In the genomic region with DNA sequence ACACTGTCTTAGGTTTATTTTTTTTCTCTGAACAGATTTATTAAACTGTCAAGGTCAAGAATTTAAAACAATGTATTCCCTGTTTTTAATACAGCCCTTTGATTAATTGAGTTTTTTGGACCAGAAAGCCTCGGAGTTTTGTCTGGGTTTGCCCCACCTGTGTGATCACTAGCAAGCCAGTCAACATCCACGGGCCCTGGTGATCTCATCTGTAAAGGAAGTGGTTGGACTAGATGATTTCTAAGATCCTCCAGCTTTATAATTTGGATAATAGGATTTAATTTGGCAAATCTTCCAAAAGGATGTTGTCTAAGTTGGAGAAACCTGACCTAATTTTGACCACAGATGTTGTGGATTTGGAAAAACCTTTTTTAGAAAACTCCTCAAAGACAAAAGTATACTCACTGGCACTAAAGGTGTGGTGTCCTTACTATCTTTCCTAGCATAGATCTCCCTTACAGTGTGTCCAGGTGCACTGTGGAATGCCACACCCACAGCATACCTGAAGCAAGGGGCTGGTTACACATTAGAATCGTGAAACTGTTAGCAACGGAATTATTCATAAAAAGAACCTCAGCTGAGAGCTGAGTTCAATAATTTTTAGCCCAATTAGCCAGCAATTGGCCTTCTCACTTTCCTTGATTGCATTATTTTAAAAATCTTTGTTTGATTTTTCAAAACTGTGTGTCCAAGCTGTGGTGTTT, we compare ENCODE assay signal across 1 cellular context.
TF ChIP-seq lines count a peak whose summit lies in the region.

No MANE protein-coding gene starts in this region.

TF ChIP-seq in GM23338, 12 proteins besides CTCF, POLR2A, EP300 and RAD21 (continued from another document):
- TF ChIP-seq, protein P1, sequence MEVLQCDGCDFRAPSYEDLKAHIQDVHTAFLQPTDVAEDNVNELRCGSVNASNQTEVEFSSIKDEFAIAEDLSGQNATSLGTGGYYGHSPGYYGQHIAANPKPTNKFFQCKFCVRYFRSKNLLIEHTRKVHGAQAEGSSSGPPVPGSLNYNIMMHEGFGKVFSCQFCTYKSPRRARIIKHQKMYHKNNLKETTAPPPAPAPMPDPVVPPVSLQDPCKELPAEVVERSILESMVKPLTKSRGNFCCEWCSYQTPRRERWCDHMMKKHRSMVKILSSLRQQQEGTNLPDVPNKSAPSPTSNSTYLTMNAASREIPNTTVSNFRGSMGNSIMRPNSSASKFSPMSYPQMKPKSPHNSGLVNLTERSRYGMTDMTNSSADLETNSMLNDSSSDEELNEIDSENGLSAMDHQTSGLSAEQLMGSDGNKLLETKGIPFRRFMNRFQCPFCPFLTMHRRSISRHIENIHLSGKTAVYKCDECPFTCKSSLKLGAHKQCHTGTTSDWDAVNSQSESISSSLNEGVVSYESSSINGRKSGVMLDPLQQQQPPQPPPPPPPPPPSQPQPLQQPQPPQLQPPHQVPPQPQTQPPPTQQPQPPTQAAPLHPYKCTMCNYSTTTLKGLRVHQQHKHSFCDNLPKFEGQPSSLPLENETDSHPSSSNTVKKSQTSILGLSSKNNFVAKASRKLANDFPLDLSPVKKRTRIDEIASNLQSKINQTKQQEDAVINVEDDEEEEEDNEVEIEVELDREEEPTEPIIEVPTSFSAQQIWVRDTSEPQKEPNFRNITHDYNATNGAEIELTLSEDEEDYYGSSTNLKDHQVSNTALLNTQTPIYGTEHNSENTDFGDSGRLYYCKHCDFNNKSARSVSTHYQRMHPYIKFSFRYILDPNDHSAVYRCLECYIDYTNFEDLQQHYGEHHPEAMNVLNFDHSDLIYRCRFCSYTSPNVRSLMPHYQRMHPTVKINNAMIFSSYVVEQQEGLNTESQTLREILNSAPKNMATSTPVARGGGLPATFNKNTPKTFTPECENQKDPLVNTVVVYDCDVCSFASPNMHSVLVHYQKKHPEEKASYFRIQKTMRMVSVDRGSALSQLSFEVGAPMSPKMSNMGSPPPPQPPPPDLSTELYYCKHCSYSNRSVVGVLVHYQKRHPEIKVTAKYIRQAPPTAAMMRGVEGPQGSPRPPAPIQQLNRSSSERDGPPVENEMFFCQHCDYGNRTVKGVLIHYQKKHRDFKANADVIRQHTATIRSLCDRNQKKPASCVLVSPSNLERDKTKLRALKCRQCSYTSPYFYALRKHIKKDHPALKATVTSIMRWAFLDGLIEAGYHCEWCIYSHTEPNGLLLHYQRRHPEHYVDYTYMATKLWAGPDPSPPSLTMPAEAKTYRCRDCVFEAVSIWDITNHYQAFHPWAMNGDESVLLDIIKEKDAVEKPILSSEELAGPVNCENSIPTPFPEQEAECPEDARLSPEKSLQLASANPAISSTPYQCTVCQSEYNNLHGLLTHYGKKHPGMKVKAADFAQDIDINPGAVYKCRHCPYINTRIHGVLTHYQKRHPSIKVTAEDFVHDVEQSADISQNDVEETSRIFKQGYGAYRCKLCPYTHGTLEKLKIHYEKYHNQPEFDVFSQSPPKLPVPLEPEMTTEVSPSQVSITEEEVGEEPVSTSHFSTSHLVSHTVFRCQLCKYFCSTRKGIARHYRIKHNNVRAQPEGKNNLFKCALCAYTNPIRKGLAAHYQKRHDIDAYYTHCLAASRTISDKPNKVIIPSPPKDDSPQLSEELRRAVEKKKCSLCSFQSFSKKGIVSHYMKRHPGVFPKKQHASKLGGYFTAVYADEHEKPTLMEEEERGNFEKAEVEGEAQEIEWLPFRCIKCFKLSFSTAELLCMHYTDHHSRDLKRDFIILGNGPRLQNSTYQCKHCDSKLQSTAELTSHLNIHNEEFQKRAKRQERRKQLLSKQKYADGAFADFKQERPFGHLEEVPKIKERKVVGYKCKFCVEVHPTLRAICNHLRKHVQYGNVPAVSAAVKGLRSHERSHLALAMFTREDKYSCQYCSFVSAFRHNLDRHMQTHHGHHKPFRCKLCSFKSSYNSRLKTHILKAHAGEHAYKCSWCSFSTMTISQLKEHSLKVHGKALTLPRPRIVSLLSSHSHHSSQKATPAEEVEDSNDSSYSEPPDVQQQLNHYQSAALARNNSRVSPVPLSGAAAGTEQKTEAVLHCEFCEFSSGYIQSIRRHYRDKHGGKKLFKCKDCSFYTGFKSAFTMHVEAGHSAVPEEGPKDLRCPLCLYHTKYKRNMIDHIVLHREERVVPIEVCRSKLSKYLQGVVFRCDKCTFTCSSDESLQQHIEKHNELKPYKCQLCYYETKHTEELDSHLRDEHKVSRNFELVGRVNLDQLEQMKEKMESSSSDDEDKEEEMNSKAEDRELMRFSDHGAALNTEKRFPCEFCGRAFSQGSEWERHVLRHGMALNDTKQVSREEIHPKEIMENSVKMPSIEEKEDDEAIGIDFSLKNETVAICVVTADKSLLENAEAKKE (CRISPR knock-in tag; IDR thresholded peaks at IDR 0.05): no peak
- no peak for TF ChIP-seq JUNB (IDR thresholded peaks at IDR 0.05; ENCODE audit: unreplicated experiment)
- TF ChIP-seq, protein P2, sequence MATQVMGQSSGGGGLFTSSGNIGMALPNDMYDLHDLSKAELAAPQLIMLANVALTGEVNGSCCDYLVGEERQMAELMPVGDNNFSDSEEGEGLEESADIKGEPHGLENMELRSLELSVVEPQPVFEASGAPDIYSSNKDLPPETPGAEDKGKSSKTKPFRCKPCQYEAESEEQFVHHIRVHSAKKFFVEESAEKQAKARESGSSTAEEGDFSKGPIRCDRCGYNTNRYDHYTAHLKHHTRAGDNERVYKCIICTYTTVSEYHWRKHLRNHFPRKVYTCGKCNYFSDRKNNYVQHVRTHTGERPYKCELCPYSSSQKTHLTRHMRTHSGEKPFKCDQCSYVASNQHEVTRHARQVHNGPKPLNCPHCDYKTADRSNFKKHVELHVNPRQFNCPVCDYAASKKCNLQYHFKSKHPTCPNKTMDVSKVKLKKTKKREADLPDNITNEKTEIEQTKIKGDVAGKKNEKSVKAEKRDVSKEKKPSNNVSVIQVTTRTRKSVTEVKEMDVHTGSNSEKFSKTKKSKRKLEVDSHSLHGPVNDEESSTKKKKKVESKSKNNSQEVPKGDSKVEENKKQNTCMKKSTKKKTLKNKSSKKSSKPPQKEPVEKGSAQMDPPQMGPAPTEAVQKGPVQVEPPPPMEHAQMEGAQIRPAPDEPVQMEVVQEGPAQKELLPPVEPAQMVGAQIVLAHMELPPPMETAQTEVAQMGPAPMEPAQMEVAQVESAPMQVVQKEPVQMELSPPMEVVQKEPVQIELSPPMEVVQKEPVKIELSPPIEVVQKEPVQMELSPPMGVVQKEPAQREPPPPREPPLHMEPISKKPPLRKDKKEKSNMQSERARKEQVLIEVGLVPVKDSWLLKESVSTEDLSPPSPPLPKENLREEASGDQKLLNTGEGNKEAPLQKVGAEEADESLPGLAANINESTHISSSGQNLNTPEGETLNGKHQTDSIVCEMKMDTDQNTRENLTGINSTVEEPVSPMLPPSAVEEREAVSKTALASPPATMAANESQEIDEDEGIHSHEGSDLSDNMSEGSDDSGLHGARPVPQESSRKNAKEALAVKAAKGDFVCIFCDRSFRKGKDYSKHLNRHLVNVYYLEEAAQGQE (IDR thresholded peaks at IDR 0.05; ENCODE audit: unreplicated experiment): no peak
- TF ChIP-seq NANOG (IDR thresholded peaks at IDR 0.05; ENCODE audit: borderline replicate concordance): no peak
- no peak for TF ChIP-seq ZNF114 (CRISPR knock-in tag; IDR thresholded peaks at IDR 0.05)
- no peak for TF ChIP-seq EZH2 (IDR thresholded peaks at IDR 0.05; ENCODE audit: low read depth, unreplicated experiment)
- no peak for TF ChIP-seq ZNF331 (CRISPR knock-in tag; IDR thresholded peaks at IDR 0.05; ENCODE audit: low read depth)
TF ChIP-seq in GM23338: peak in this region for 0.
